In genomic region chr2:43853141-43854081, GRCh38 we compare ENCODE assay signal across 20 cellular contexts. TPM values are rescaled to one million over a fixed set of nuclear protein-coding genes. Genes with fewer than 3 reads are reported as not detected.
A peak's percentile ranks its signal among the peaks of the same experiment; 100 is the strongest.
DNase-seq lines count a peak whose midpoint lies in the region; ATAC-seq and TF ChIP-seq lines count a peak whose summit lies in the region.
"Had no signal": no experiment of that assay in that cellular context is flagged by ENCODE, and none has a peak within 500 bp of the region (broad histone marks: within the 10 kb centered on the region; RNA-seq: fewer than 3 reads in every experiment).

No MANE protein-coding gene starts in this region.

- H3K9me3 ChIP-seq in right atrium auricular region (no peaks in the 10 kb centered on the region), left ventricle myocardium inferior (replicated peaks) (no peaks in the 10 kb centered on the region), vagina (no peaks in the 10 kb centered on the region)

- no peak for ATAC-seq in activated T-cell treated with anti-CD3 and anti-CD28 coated beads, Interleukin-2, amount 50 U/mL, for 72 hours (replicated peaks in 1 of 2)
- no peak for ATAC-seq in GM21529 (IDR thresholded peaks at IDR 0.05; ENCODE audit: unreplicated experiment)
- ATAC-seq: Panc1, Right ventricle myocardium inferior had no signal

- H3K4me3 ChIP-seq in right atrium auricular region (no peak overlapping the region), left ventricle myocardium inferior (no peak overlapping the region), vagina (no peak overlapping the region)
- H3K4me3 ChIP-seq: GM23248, SK-N-MC had no signal

- peaks cover 57% of the 10 kb centered on the region for H3K27me3 Mint-ChIP-seq in activated T-cell treated with anti-CD3 and anti-CD28 coated beads, Interleukin-2, amount 50 U/mL, for 72 hours (ENCODE audit: low read depth)

- no peaks in the 10 kb centered on the region for H3K4me1 ChIP-seq in right atrium auricular region
- H3K4me1 ChIP-seq in left ventricle myocardium inferior = no peaks in the 10 kb centered on the region
- no peaks in the 10 kb centered on the region for H3K4me1 ChIP-seq in vagina

- H3K9me3 Mint-ChIP-seq in activated T-cell treated with anti-CD3 and anti-CD28 coated beads, Interleukin-2, amount 50 U/mL, for 72 hours = no peaks in the 10 kb centered on the region

- H3K4me1 Mint-ChIP-seq in activated T-cell treated with anti-CD3 and anti-CD28 coated beads, Interleukin-2, amount 50 U/mL, for 72 hours (ENCODE audit: low read depth) = no peaks in the 10 kb centered on the region
- H3K4me1 Mint-ChIP-seq: CD4-positive, CD25-positive, alpha-beta regulatory T cell had no signal

- H3K27ac Mint-ChIP-seq in activated T-cell treated with anti-CD3 and anti-CD28 coated beads, Interleukin-2, amount 50 U/mL, for 72 hours = no peak overlapping the region
- H3K27ac Mint-ChIP-seq: CD4-positive, CD25-positive, alpha-beta regulatory T cell had no signal

- no peak overlapping the region for H3K4me3 Mint-ChIP-seq in activated T-cell treated with anti-CD3 and anti-CD28 coated beads, Interleukin-2, amount 50 U/mL, for 72 hours
- H3K4me3 Mint-ChIP-seq: CD4-positive, CD25-positive, alpha-beta regulatory T cell had no signal

- TF ChIP-seq POLR2A in vagina (IDR thresholded peaks at IDR 0.05) = no peak

- CTCF ChIA-PET in HEK293T (lab: Yijun Ruan, JAX) = interaction anchor here (0.6 kb wide), 1 partner anchor 81 kb away, joined by 5 read pairs; no protein-coding TSS in a partner anchor

- H3K27me3 ChIP-seq in right atrium auricular region = no peaks in the 10 kb centered on the region
- H3K27me3 ChIP-seq in left ventricle myocardium inferior (ENCODE audit: low read depth) = peaks cover 99% of the 10 kb centered on the region
- no peaks in the 10 kb centered on the region for H3K27me3 ChIP-seq in vagina

- no peak overlapping the region for H3K27ac ChIP-seq in right atrium auricular region
- no peak overlapping the region for H3K27ac ChIP-seq in left ventricle myocardium inferior (replicated peaks)
- H3K27ac ChIP-seq in vagina = no peak overlapping the region
- H3K27ac ChIP-seq: GM23248, SK-N-MC had no signal

- POLR2A ChIA-PET in HEK293T (lab: Yijun Ruan, JAX) = no interaction called here

- DNase-seq in right atrium auricular region (ENCODE audit: low spot score) = peak; percentile 42
- DNase-seq in left ventricle myocardium inferior = no peak
- peak; percentile 2 for DNase-seq in HEK293T (ENCODE audit: extremely low spot score)
- peak; percentile 6 for DNase-seq in mucosa of gallbladder (ENCODE audit: low spot score)
- peak; percentile 72 to 91 for DNase-seq in vagina (ENCODE audit: extremely low spot score in 2 of 2)
- no peak for DNase-seq in SIG-M5 (lab: John Stamatoyannopoulos, UW)
- DNase-seq in activated T-cell treated with anti-CD3 and anti-CD28 coated beads, Interleukin-2, amount 50 U/mL, for 72 hours = no peak
- DNase-seq: AML-193; CD4-positive, CD25-positive, alpha-beta regulatory T cell; GM23248; KG1; NCI-H1436 treated with DMSO at 0.1 percent for 48 hours; NCI-H2081; NCI-H510A; NCI-H82 had no signal

- no peaks in the 10 kb centered on the region for H3K36me3 Mint-ChIP-seq in activated T-cell treated with anti-CD3 and anti-CD28 coated beads, Interleukin-2, amount 50 U/mL, for 72 hours (ENCODE audit: insufficient read depth in 2 of 2)
- H3K36me3 Mint-ChIP-seq: CD4-positive, CD25-positive, alpha-beta regulatory T cell had no signal

- TF ChIP-seq CTCF in right atrium auricular region (IDR thresholded peaks at IDR 0.05) (no peak), left ventricle myocardium inferior (IDR thresholded peaks at IDR 0.05; ENCODE audit: borderline replicate concordance) (no peak), vagina (IDR thresholded peaks at IDR 0.05) (no peak)

- no peaks in the 10 kb centered on the region for H3K36me3 ChIP-seq in right atrium auricular region
- no peaks in the 10 kb centered on the region for H3K36me3 ChIP-seq in left ventricle myocardium inferior
- no peaks in the 10 kb centered on the region for H3K36me3 ChIP-seq in vagina

- intact Hi-C loops in left ventricle myocardium inferior (cut with micrococcal nuclease) = no loop called here
- intact Hi-C loops in vagina (cut with DNase I) = no loop called here

TF ChIP-seq in HEK293T, 16 proteins besides CTCF, POLR2A, EP300 and RAD21:
- TF ChIP-seq ZNF384 (IDR thresholded peaks at IDR 0.05) = no peak
- TF ChIP-seq L3MBTL2 (conservative IDR thresholded peaks at IDR 0.05) = no peak
- no peak for TF ChIP-seq ARNT (IDR thresholded peaks at IDR 0.05)
- no peak for TF ChIP-seq BHLHE40 (IDR thresholded peaks at IDR 0.05; ENCODE audit: borderline replicate concordance)
- no peak for TF ChIP-seq ELF4 (IDR thresholded peaks at IDR 0.05)
- no peak for TF ChIP-seq SUZ12 (IDR thresholded peaks at IDR 0.05)
- TF ChIP-seq NFRKB (IDR thresholded peaks at IDR 0.05) = no peak
- TF ChIP-seq LEF1 (IDR thresholded peaks at IDR 0.05; ENCODE audit: borderline replicate concordance) = no peak
- TF ChIP-seq FOXA1 (IDR thresholded peaks at IDR 0.05) = no peak
- TF ChIP-seq CTBP1 (IDR thresholded peaks at IDR 0.05; ENCODE audit: borderline replicate concordance) = no peak
- TF ChIP-seq, protein P1, sequence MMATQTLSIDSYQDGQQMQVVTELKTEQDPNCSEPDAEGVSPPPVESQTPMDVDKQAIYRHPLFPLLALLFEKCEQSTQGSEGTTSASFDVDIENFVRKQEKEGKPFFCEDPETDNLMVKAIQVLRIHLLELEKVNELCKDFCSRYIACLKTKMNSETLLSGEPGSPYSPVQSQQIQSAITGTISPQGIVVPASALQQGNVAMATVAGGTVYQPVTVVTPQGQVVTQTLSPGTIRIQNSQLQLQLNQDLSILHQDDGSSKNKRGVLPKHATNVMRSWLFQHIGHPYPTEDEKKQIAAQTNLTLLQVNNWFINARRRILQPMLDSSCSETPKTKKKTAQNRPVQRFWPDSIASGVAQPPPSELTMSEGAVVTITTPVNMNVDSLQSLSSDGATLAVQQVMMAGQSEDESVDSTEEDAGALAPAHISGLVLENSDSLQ (IDR thresholded peaks at IDR 0.05) = no peak

RNA-seq across cellular contexts. Expression of gene ABCG8, which starts 14.6 kb away (rescaled TPM):
- not detected for total RNA-seq in right atrium auricular region
- total RNA-seq in left ventricle myocardium inferior = not detected
- total RNA-seq in mucosa of gallbladder = 2.6 TPM
- not detected for total RNA-seq in vagina
- total RNA-seq in activated T-cell treated with anti-CD3 and anti-CD28 coated beads, Interleukin-2, amount 50 U/mL, for 72 hours = not detected
- total RNA-seq: A673; CD4-positive, CD25-positive, alpha-beta regulatory T cell; GM23248 had no signal

RNA-seq across cellular contexts. Expression of gene ABCG5, which starts 14.8 kb away (rescaled TPM):
- total RNA-seq in right atrium auricular region = not detected
- total RNA-seq in left ventricle myocardium inferior = not detected
- total RNA-seq in mucosa of gallbladder = 3.1 TPM
- total RNA-seq in vagina = not detected
- total RNA-seq in activated T-cell treated with anti-CD3 and anti-CD28 coated beads, Interleukin-2, amount 50 U/mL, for 72 hours = not detected
- total RNA-seq: A673; CD4-positive, CD25-positive, alpha-beta regulatory T cell; GM23248; Right ventricle myocardium inferior had no signal

Comparison
In these comparisons a context has a peak if more than half of its experiments do, and no peak if none do; other contexts are left out.
1. DNase-seq: peak in right atrium auricular region (single experiment), HEK293T (single experiment), mucosa of gallbladder (single experiment) and vagina (2 of 2); none in left ventricle myocardium inferior (single experiment), SIG-M5 (single experiment) and activated T-cell treated with anti-CD3 and anti-CD28 coated beads, Interleukin-2, amount 50 U/mL, for 72 hours (0 of 2).